ENCODE assay signal across 1 cellular context in the genomic region with DNA sequence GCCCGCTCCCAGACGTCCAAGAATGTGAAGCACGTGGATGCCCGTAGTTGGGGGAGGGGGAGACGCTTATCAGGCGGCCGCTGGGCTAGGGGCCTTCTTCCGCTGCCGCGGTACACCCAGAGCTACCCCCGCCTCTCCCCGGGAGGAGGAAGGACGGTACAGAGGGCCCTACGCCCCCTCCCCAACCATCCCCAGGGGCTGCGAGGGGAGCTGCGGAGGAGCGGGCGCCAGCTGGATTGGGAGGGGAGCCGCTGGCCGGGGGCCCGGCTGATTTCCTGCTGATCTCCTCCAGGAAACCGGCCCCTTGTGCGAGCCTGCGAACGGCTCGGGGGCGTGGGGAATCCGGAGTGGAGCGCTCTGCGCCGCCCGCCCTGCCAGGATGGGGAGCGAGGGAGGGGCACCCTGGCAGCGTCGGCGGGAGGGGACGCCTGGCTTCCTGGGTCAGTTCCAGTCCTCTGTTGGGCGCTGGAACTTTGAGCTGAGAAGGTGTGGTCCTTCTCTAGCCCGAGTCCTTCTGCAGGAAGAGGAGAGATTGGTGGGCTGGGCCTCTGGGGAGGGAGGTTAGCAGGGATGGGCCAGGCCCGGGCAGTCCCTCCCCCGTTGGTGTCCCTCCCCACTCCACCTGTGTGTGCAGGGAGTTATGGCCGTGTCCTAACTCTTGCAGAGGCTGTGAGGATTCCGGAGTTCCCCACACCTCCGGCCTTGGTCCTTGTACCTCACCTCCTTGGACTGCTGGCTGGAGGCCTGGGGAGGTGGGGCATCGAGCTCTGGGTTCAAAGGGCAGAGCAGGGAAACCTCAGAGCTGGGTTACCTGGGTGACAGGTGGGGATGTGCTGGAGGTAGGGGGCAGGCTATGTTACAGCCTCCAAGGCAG.
TF ChIP-seq lines count a peak whose summit lies in the region.

No MANE protein-coding gene starts in this region.

TF ChIP-seq in H1, 55 proteins besides CTCF, POLR2A, EP300 and RAD21:
- TF ChIP-seq TCF12 (IDR thresholded peaks at IDR 0.05; ENCODE audit: low read depth, low read length) (0 out of 2 replicates have a peak, but pooled peaks have one; percentile 50), CREB1 (IDR thresholded peaks at IDR 0.05) (peak; percentile 20; the same call in 1 of the 2 replicates), ASH2L (IDR thresholded peaks at IDR 0.05; ENCODE audit: low read length) (peak; percentile 86), TBP (IDR thresholded peaks at IDR 0.05; ENCODE audit: low read depth, low read length) (peak; percentile 36; the same call in 1 of the 2 replicates), CTBP2 (IDR thresholded peaks at IDR 0.05; ENCODE audit: borderline replicate concordance, insufficient read depth, insufficient read length, low read length) (no peak), EGR1 (IDR thresholded peaks at IDR 0.05; ENCODE audit: borderline replicate concordance, low read depth, low read length) (0 out of 2 replicates have a peak, but pooled peaks have one; percentile 58), TAF7 (optimal IDR thresholded peaks at IDR 0.05; ENCODE audit: borderline replicate concordance, low read depth, low read length) (no peak), TAF1 (IDR thresholded peaks at IDR 0.05; ENCODE audit: low read depth, low read length) (no peak), JUN (IDR thresholded peaks at IDR 0.05; ENCODE audit: low read depth, low read length) (no peak), KDM4A (IDR thresholded peaks at IDR 0.05; ENCODE audit: low read depth, low read length, severe bottlenecking) (peak; percentile 68), CBX5 (IDR thresholded peaks at IDR 0.05; ENCODE audit: low read depth, low read length) (no peak), HDAC2 (IDR thresholded peaks at IDR 0.05; ENCODE audit: borderline replicate concordance in 1 of 2, low read depth in 2 of 2, low read length in 2 of 2) (no peak; a peak in 1 of 4 replicates), SIN3A (conservative IDR thresholded peaks at IDR 0.05 in 1 of 2, IDR thresholded peaks at IDR 0.05 in 1 of 2; ENCODE audit: low read depth in 1 of 2, low read length in 2 of 2) (peak in 1 of 2 experiments; percentile 76; a peak in 1 of 4 replicates), TEAD4 (IDR thresholded peaks at IDR 0.05; ENCODE audit: low read depth, low read length) (peak; percentile 96), KDM1A (IDR thresholded peaks at IDR 0.05; ENCODE audit: borderline replicate concordance, low read length) (no peak), SP1 (IDR thresholded peaks at IDR 0.05; ENCODE audit: low read depth, low read length) (peak; percentile 71; the same call in 1 of the 2 replicates), GABPA (IDR thresholded peaks at IDR 0.05; ENCODE audit: borderline replicate concordance, insufficient read depth, low read length) (no peak), ZNF274 (IDR thresholded peaks at IDR 0.05; ENCODE audit: borderline replicate concordance, extremely low read depth, low read length) (no peak), RXRA (IDR thresholded peaks at IDR 0.05; ENCODE audit: insufficient read depth, low read depth, low read length) (peak; percentile 80; the same call in 1 of the 2 replicates)
- TF ChIP-seq, protein P1, sequence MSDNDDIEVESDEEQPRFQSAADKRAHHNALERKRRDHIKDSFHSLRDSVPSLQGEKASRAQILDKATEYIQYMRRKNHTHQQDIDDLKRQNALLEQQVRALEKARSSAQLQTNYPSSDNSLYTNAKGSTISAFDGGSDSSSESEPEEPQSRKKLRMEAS (IDR thresholded peaks at IDR 0.05) = peak; percentile 97
- TF ChIP-seq, protein P2, sequence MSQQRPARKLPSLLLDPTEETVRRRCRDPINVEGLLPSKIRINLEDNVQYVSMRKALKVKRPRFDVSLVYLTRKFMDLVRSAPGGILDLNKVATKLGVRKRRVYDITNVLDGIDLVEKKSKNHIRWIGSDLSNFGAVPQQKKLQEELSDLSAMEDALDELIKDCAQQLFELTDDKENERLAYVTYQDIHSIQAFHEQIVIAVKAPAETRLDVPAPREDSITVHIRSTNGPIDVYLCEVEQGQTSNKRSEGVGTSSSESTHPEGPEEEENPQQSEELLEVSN (IDR thresholded peaks at IDR 0.05) = peak; percentile 91
- TF ChIP-seq, protein P3, sequence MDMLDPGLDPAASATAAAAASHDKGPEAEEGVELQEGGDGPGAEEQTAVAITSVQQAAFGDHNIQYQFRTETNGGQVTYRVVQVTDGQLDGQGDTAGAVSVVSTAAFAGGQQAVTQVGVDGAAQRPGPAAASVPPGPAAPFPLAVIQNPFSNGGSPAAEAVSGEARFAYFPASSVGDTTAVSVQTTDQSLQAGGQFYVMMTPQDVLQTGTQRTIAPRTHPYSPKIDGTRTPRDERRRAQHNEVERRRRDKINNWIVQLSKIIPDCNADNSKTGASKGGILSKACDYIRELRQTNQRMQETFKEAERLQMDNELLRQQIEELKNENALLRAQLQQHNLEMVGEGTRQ (IDR thresholded peaks at IDR 0.05; ENCODE audit: low read length) = 0 out of 2 replicates have a peak, but pooled peaks have one; percentile 20
